29 cellular contexts compared by ENCODE assay signal in genomic region chr3:74409066-74409465, GRCh38.
"Had no signal": no experiment of that assay in that cellular context is flagged by ENCODE, and none has a peak within 500 bp of the region (broad histone marks: within the 10 kb centered on the region; RNA-seq: fewer than 3 reads in every experiment).

No MANE protein-coding gene starts in this region.

- H3K4me2 ChIP-seq: SK-N-SH had no signal

- H3K27me3 ChIP-seq: MG63, SJSA1 had no signal

- H3K27ac ChIP-seq: SJSA1, VCaP had no signal

- H3K36me3 ChIP-seq: MG63, SJSA1 had no signal

- ATAC-seq: activated naive CD8-positive, alpha-beta T cell treated with anti-CD3 and anti-CD28 coated beads, Interleukin-2, amount 50 U/mL, for 24 hours; activated T-cell treated with anti-CD3 and anti-CD28 coated beads, Interleukin-2, amount 50 U/mL, for 4 hours; K562; Panc1 had no signal

- FAIRE-seq: K562, TTC549 had no signal

- H3K4me3 ChIP-seq: K562, MG63, SJSA1 had no signal

- DNase-seq: activated B cell treated with CpG ODN at 0.5 μM for 24 hours; activated CD4-positive, alpha-beta memory T cell treated with anti-CD3 and anti-CD28 coated beads for 36 hours; activated CD4-positive, alpha-beta T cell treated with anti-CD3 and anti-CD28 coated beads for 4 hours; activated CD4-positive, alpha-beta T cell treated with anti-CD3 and anti-CD28 coated beads, Interleukin-2, amount 50 U/mL, for 1 hour; activated CD4-positive, CD25-positive, alpha-beta regulatory T cell treated with anti-CD3 and anti-CD28 coated beads, Interleukin-2, amount 50 U/mL, for 72 hours; activated CD8-positive, alpha-beta memory T cell treated with anti-CD3 and anti-CD28 coated beads, Interleukin-2, amount 50 U/mL, for 4 hours; activated naive CD4-positive, alpha-beta T cell treated with anti-CD3 and anti-CD28 coated beads, Interleukin-2, amount 10 ng/mL, durations not matched to agents 7 days and 5 days; activated naive CD8-positive, alpha-beta T cell treated with anti-CD3 and anti-CD28 coated beads, Interleukin-2, amount 50 U/mL, for 24 hours; activated T-cell treated with anti-CD3 and anti-CD28 coated beads for 4 hours; activated T-cell treated with anti-CD3 and anti-CD28 coated beads, Interleukin-2, amount 50 U/mL, for 4 hours; anterior cingulate cortex; central memory CD4-positive, alpha-beta T cell; MG63; NCI-H1048; NCI-H1105 treated with DMSO at 0.1 percent for 48 hours; NCI-H1436; NCI-H1694; NCI-H1930; NCI-H2081 treated with DMSO at 0.1 percent for 48 hours; NCI-H226; NCI-H446 treated with DMSO at 0.1 percent for 48 hours; NCI-H524; SHP77 treated with DMSO at 0.1 percent for 48 hours; SK-N-SH had no signal

- H3K4me1 ChIP-seq: SJSA1 had no signal

- H3K9ac ChIP-seq: SK-N-SH had no signal

- H3K9me3 ChIP-seq: MG63, SJSA1, SK-N-SH had no signal
